ENCODE assay signal across 10 cellular contexts in the genomic region with DNA sequence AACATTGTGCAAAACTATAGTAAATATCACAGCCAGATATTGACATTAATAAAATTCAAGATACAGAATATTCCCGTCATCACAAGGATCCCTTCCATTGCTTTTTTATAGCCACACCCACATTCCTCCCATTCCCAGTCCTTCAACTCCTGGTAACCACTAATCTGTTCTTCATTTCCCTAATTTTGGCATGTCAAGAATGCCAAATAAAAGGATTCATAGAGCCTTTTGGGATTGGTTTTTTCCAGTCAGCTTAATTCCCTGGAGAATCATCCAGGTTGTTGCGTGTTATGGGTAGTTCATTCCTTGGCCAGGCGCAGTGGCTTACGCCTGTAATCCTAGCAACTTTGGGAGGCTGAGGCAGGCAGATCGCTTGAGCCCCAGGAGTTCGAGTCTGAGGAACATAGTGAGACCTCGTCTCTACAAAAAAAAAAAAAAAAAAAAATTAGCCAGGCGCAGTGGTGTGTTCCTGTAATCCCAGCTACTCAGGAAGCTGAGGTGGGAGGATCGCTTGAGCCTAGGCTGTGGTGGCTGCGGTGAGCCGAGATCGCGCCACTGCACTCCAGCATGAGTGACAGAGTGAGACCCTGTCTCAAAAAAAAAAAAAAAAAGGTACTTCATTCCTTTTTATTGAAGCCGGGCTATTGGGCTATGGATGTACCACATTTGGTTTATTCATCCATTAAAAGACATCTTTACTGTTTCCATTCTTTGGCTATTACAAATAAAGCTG. TPM values are rescaled to one million over a fixed set of nuclear protein-coding genes. Genes with fewer than 3 reads are reported as not detected.
DNase-seq lines count a peak whose midpoint lies in the region; FAIRE-seq and TF ChIP-seq lines count a peak whose summit lies in the region.
"Had no signal": no experiment of that assay in that cellular context is flagged by ENCODE, and none has a peak within 500 bp of the region (broad histone marks: within the 10 kb centered on the region; RNA-seq: fewer than 3 reads in every experiment).

No MANE protein-coding gene starts in this region.

- no peak for FAIRE-seq in GM19239 (lab: Jason Lieb, UNC)

- TF ChIP-seq CTCF in BJ (IDR thresholded peaks at IDR 0.05; ENCODE audit: insufficient read depth, low read depth, low read length), result no peak

- H3K4me3 Mint-ChIP-seq in activated CD4-positive, alpha-beta memory T cell treated with anti-CD3 and anti-CD28 coated beads, Interleukin-2, amount 10 ng/mL, durations not matched to agents 7 days and 5 days, result peak overlapping the region; percentile 39

- H3K36me3 Mint-ChIP-seq in activated CD4-positive, alpha-beta memory T cell treated with anti-CD3 and anti-CD28 coated beads, Interleukin-2, amount 10 ng/mL, durations not matched to agents 7 days and 5 days (ENCODE audit: low read depth), result peaks cover 28% of the 10 kb centered on the region

- H3K4me3 ChIP-seq in BJ (ENCODE audit: low read depth, low read length), result no peak overlapping the region
- H3K4me3 ChIP-seq in MG63, result no peak overlapping the region

- peaks cover under 1% of the 10 kb centered on the region for H3K27me3 Mint-ChIP-seq in activated CD4-positive, alpha-beta memory T cell treated with anti-CD3 and anti-CD28 coated beads, Interleukin-2, amount 10 ng/mL, durations not matched to agents 7 days and 5 days

- no peaks in the 10 kb centered on the region for H3K9me3 Mint-ChIP-seq in activated CD4-positive, alpha-beta memory T cell treated with anti-CD3 and anti-CD28 coated beads, Interleukin-2, amount 10 ng/mL, durations not matched to agents 7 days and 5 days

- peak; percentile 58 for DNase-seq in BJ (ENCODE audit: low read depth)
- DNase-seq in HCEC 1CT, result peak; percentile 11
- DNase-seq in activated CD4-positive, alpha-beta memory T cell treated with anti-CD3 and anti-CD28 coated beads, Interleukin-2, amount 10 ng/mL, durations not matched to agents 7 days and 5 days, result peak; percentile 36
- peak; percentile 3 for DNase-seq in iris pigment epithelial cell (ENCODE audit: low read depth)
- no peak for DNase-seq in GM19239 (ENCODE audit: insufficient read length, low spot score)
- no peak for DNase-seq in MG63
- no peak for DNase-seq in NCI-H345 treated with DMSO at 0.1 percent for 48 hours (lab: John Stamatoyannopoulos, UW; ENCODE audit: unreplicated experiment)
- no peak for DNase-seq in NK-92 treated with Interleukin-12 subunit alpha and Interleukin-12 subunit beta, amount 100 ng/mL, for 24 hours (lab: John Stamatoyannopoulos, UW)
- DNase-seq: anterior cingulate cortex, NCI-H1694 had no signal

- no peaks in the 10 kb centered on the region for H3K9me3 ChIP-seq in MG63

- POLR2A ChIA-PET in BJ (lab: Charles Lee), result interaction anchor here (0.7 kb wide), 1 partner anchor 135 kb away, joined by 18 read pairs; no protein-coding TSS in a partner anchor
- POLR2A ChIA-PET in activated CD4-positive, alpha-beta memory T cell treated with anti-CD3 and anti-CD28 coated beads, Interleukin-2, amount 10 ng/mL, durations not matched to agents 7 days and 5 days (lab: Charles Lee), result interaction anchor here (0.9 to 33.8 kb wide), 4 partner anchors 8 to 186 kb away, joined by 3 to 1257 read pairs (median 36); no protein-coding TSS in a partner anchor

- H3K27ac Mint-ChIP-seq in activated CD4-positive, alpha-beta memory T cell treated with anti-CD3 and anti-CD28 coated beads, Interleukin-2, amount 10 ng/mL, durations not matched to agents 7 days and 5 days, result peak overlapping the region; percentile 52

- H3K27me3 ChIP-seq in BJ (ENCODE audit: control insufficient read depth, insufficient read depth, low read length), result no peaks in the 10 kb centered on the region
- no peaks in the 10 kb centered on the region for H3K27me3 ChIP-seq in MG63

- H3K36me3 ChIP-seq in BJ (ENCODE audit: control insufficient read depth, insufficient read depth, low read length) (no peaks in the 10 kb centered on the region), MG63 (peaks cover 7% of the 10 kb centered on the region)

- peaks cover 56% of the 10 kb centered on the region for H3K4me1 Mint-ChIP-seq in activated CD4-positive, alpha-beta memory T cell treated with anti-CD3 and anti-CD28 coated beads, Interleukin-2, amount 10 ng/mL, durations not matched to agents 7 days and 5 days

- CTCF ChIA-PET in BJ (lab: Yijun Ruan, JAX), result interaction anchor here (0.9 kb wide), 1 partner anchor 121 kb away, joined by 3 read pairs; no protein-coding TSS in a partner anchor
- CTCF ChIA-PET in activated CD4-positive, alpha-beta memory T cell treated with anti-CD3 and anti-CD28 coated beads, Interleukin-2, amount 10 ng/mL, durations not matched to agents 7 days and 5 days (lab: Charles Lee), result interaction anchor here (0.7 to 1.5 kb wide), 3 partner anchors 13 to 994 kb away, joined by 3 read pairs; no protein-coding TSS in a partner anchor

RNA-seq across cellular contexts. Expression of gene OGDH, which starts 2.7 kb away (rescaled TPM):
- 32.0 and 51.3 TPM in 2 replicates for polyA plus RNA-seq in BJ (2011; rRNA removed)
- 64.1 and 83.2 TPM in 2 replicates for polyA minus RNA-seq in BJ (2011; rRNA and poly(A)+ RNA removed)
- 100 to 1,000 TPM; 164 to 166 TPM for total RNA-seq in activated CD4-positive, alpha-beta memory T cell treated with anti-CD3 and anti-CD28 coated beads, Interleukin-2, amount 10 ng/mL, durations not matched to agents 7 days and 5 days
- 31.6 and 54.0 TPM in 2 replicates for total RNA-seq in MG63 (2014; rRNA removed; shearing (Covaris generic); ENCODE audit: low replicate concordance)

RNA-seq across cellular contexts. Expression of gene TMED4, which starts 27.1 kb away (rescaled TPM):
- 75.7 and 80.9 TPM in 2 replicates for polyA plus RNA-seq in BJ (2011; rRNA removed)
- polyA minus RNA-seq in BJ (2011; rRNA and poly(A)+ RNA removed), result 57.5 and 88.1 TPM in 2 replicates
- 10 to 100 TPM; 76.0 to 81.8 TPM for total RNA-seq in activated CD4-positive, alpha-beta memory T cell treated with anti-CD3 and anti-CD28 coated beads, Interleukin-2, amount 10 ng/mL, durations not matched to agents 7 days and 5 days
- total RNA-seq in MG63 (2014; rRNA removed; shearing (Covaris generic); ENCODE audit: low replicate concordance), result 113 and 152 TPM in 2 replicates

RNA-seq across cellular contexts. Expression of gene DDX56, which starts 35.4 kb away (rescaled TPM):
- polyA plus RNA-seq in BJ (2011; rRNA removed), result 56.8 and 77.3 TPM in 2 replicates
- 38.3 and 71.1 TPM in 2 replicates for polyA minus RNA-seq in BJ (2011; rRNA and poly(A)+ RNA removed)
- 10 to 100 TPM; 59.0 to 59.6 TPM for total RNA-seq in activated CD4-positive, alpha-beta memory T cell treated with anti-CD3 and anti-CD28 coated beads, Interleukin-2, amount 10 ng/mL, durations not matched to agents 7 days and 5 days
- 92.8 and 155 TPM in 2 replicates for total RNA-seq in MG63 (2014; rRNA removed; shearing (Covaris generic); ENCODE audit: low replicate concordance)

Comparison
In these comparisons a context has a peak if more than half of its experiments do, and no peak if none do; other contexts are left out.
1. DNase-seq: peak in BJ (single experiment), HCEC 1CT (single experiment), activated CD4-positive, alpha-beta memory T cell treated with anti-CD3 and anti-CD28 coated beads, Interleukin-2, amount 10 ng/mL, durations not matched to agents 7 days and 5 days (single experiment) and iris pigment epithelial cell (single experiment); none in GM19239 (single experiment), MG63 (single experiment), NCI-H345 treated with DMSO at 0.1 percent for 48 hours (single experiment) and NK-92 treated with Interleukin-12 subunit alpha and Interleukin-12 subunit beta, amount 100 ng/mL, for 24 hours (single experiment).